In the genomic region with DNA sequence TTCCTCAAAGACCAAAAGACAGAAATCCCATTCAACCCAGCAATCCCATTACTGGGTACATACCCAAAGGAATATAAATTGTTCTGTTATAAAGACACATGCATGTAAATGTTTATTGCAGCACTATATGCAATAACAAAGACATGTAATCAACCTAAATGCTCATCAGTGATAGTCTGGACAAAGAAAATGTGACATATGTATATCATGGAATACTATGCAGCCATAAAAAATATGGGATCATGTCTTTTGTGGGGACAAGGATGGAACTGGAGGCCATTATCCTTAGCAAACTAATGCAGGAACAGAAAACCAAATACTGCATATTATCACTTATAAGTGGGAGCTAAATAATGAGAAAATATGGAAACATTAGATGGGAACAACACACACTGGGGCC, we compare ENCODE assay signal across 21 cellular contexts.
"Had no signal": no experiment of that assay in that cellular context is flagged by ENCODE, and none has a peak within 500 bp of the region (broad histone marks: within the 10 kb centered on the region; RNA-seq: fewer than 3 reads in every experiment).

No MANE protein-coding gene starts in this region.

- H3K4me3 ChIP-seq: colonic mucosa, esophagus muscularis mucosa, gastroesophageal sphincter, heart right ventricle, left lung, lower lobe of right lung, mucosa of descending colon had no signal

- H3K36me3 ChIP-seq: colonic mucosa, esophagus muscularis mucosa, gastroesophageal sphincter, heart right ventricle, left lung, lower lobe of right lung had no signal

- H3K27me3 ChIP-seq: colonic mucosa, esophagus muscularis mucosa, foreskin keratinocyte, gastroesophageal sphincter, heart right ventricle, left lung had no signal

- DNase-seq: cerebellar nuclear complex; colonic mucosa; cortex of kidney; effector CD8-positive, alpha-beta T cell; foreskin keratinocyte; heart right ventricle; hippocampal formation; left cardiac atrium; left lung; left ventricle myocardium superior; lower lobe of right lung; mesenchymal stem cell; mucosa of descending colon had no signal

- H3K27ac Mint-ChIP-seq: mesothelial cell of epicardium had no signal

- ATAC-seq: foreskin keratinocyte, gastroesophageal sphincter, heart right ventricle, left cardiac atrium, left lung, left ventricle myocardium superior, lower lobe of right lung, mucosa of descending colon had no signal

- H3K4me3 Mint-ChIP-seq: dendritic cell treated with granulocyte-macrophage colony-stimulating factor and Interleukin-4, amounts not matched to agents 40 ng/mL and 50 ng/mL, for 4 days; mesothelial cell of epicardium had no signal

- H3K27me3 Mint-ChIP-seq: dendritic cell treated with granulocyte-macrophage colony-stimulating factor and Interleukin-4, amounts not matched to agents 40 ng/mL and 50 ng/mL, for 4 days had no signal

- H3K36me3 Mint-ChIP-seq: mesothelial cell of epicardium had no signal

- H3K4me1 ChIP-seq: colonic mucosa, foreskin keratinocyte had no signal

- FAIRE-seq: endothelial cell of umbilical vein, frontal cortex, islet of Langerhans, keratinocyte had no signal

- H3K9me3 ChIP-seq: colonic mucosa, esophagus muscularis mucosa, gastroesophageal sphincter, heart right ventricle, left lung, lower lobe of right lung, mucosa of descending colon had no signal

- H3K27ac ChIP-seq: colonic mucosa, esophagus muscularis mucosa, foreskin keratinocyte, gastroesophageal sphincter, left lung, lower lobe of right lung had no signal
